ENCODE assay signal across 19 cellular contexts in genomic region chr14:103898711-103899110, GRCh38. TPM values are rescaled to one million over a fixed set of nuclear protein-coding genes. Genes with fewer than 3 reads are reported as not detected.
A peak's percentile ranks its signal among the peaks of the same experiment; 100 is the strongest.
DNase-seq lines count a peak whose midpoint lies in the region; ATAC-seq, FAIRE-seq and TF ChIP-seq lines count a peak whose summit lies in the region.
"Had no signal": no experiment of that assay in that cellular context is flagged by ENCODE, and none has a peak within 500 bp of the region (broad histone marks: within the 10 kb centered on the region; RNA-seq: fewer than 3 reads in every experiment).

No MANE protein-coding gene starts in this region.

- H3K27ac ChIP-seq in OCI-LY7 (ENCODE audit: low read depth, low read length, poor library complexity, severe bottlenecking) (peak overlapping the region; percentile 3), small intestine (ENCODE audit: low read depth in 1 of 2, low read length in 1 of 2) (no peak overlapping the region), sigmoid colon (no peak overlapping the region)
- H3K27ac ChIP-seq: BLaER1 treated with 17β-estradiol and CSF1 and Interleukin-3, amounts not matched to agents 10 nM and 100 nM had no signal

- no TSS peak for BruUV-seq in OCI-LY7 (replicated peaks; lab: Mats Ljungman, UMichigan)

- H3K9me2 ChIP-seq in OCI-LY7 (ENCODE audit: insufficient read depth, low read length): no peaks in the 10 kb centered on the region

- ATAC-seq in left colon: peak; percentile 28
- ATAC-seq: GM12878, HCT116 had no signal

- H3K4me3 ChIP-seq in OCI-LY7 (ENCODE audit: low read depth, low read length, poor library complexity, severe bottlenecking): no peak overlapping the region
- H3K4me3 ChIP-seq in small intestine (ENCODE audit: low read depth in 1 of 2, low read length in 2 of 2): no peak overlapping the region
- H3K4me3 ChIP-seq in sigmoid colon: no peak overlapping the region
- H3K4me3 ChIP-seq: BLaER1 treated with 17β-estradiol and CSF1 and Interleukin-3, amounts not matched to agents 10 nM and 100 nM; GM12878 had no signal

- 0 out of 2 replicates have a peak overlapping the region, but pooled peaks have one; percentile 18 for H3K4me2 ChIP-seq in OCI-LY7 (ENCODE audit: low read length)
- H3K4me2 ChIP-seq: BLaER1 treated with 17β-estradiol and CSF1 and Interleukin-3, amounts not matched to agents 10 nM and 100 nM had no signal

- H4K20me1 ChIP-seq in OCI-LY7 (ENCODE audit: insufficient read depth, low read length): no peaks in the 10 kb centered on the region
- H4K20me1 ChIP-seq: BLaER1 treated with 17β-estradiol and CSF1 and Interleukin-3, amounts not matched to agents 10 nM and 100 nM had no signal

- no peak for TF ChIP-seq CTCF in OCI-LY7 (conservative IDR thresholded peaks at IDR 0.05; ENCODE audit: low read length)
- no peak for TF ChIP-seq CTCF in sigmoid colon (IDR thresholded peaks at IDR 0.05)

- POLR2A ChIA-PET in OCI-LY7 (lab: Charles Lee): no interaction called here

- no peak overlapping the region for H2AFZ ChIP-seq in OCI-LY7 (ENCODE audit: low read length)

- TF ChIP-seq EP300 in sigmoid colon (IDR thresholded peaks at IDR 0.05): no peak

- H3K4me1 ChIP-seq in OCI-LY7 (ENCODE audit: insufficient read depth, low read length, poor library complexity, severe bottlenecking) (peaks cover 11% of the 10 kb centered on the region), small intestine (ENCODE audit: control insufficient read depth in 2 of 2, insufficient read depth in 1 of 2, low read depth in 1 of 2, low read length in 1 of 2) (peaks cover 2 to 16% of the 10 kb centered on the region in 2 donors), sigmoid colon (peaks cover 0 to 16% (median 4%) of the 10 kb centered on the region in 4 donors)

- no peaks in the 10 kb centered on the region for H3K27me3 ChIP-seq in small intestine (ENCODE audit: control insufficient read depth in 2 of 2, insufficient read depth in 2 of 2, low read length in 2 of 2)
- no peaks in the 10 kb centered on the region for H3K27me3 ChIP-seq in sigmoid colon
- H3K27me3 ChIP-seq: BLaER1 treated with 17β-estradiol and CSF1 and Interleukin-3, amounts not matched to agents 10 nM and 100 nM had no signal

- DNase-seq in D341Med (ENCODE audit: low spot score) (peak; percentile 22), OCI-LY7 (ENCODE audit: low spot score) (no peak), left colon (no peak), small intestine (peak; percentile 46), posterior vena cava (ENCODE audit: low spot score) (no peak), sigmoid colon (no peak)
- no peak for DNase-seq in effector CD4-positive, alpha-beta T cell
- DNase-seq: ACHN; CD4-positive, CD25-positive, alpha-beta regulatory T cell; DMS 273 treated with DMSO at 0.1 percent for 48 hours; DMS79; GOT3 had no signal

- H3K36me3 ChIP-seq in OCI-LY7 (ENCODE audit: insufficient read depth, low read length): no peaks in the 10 kb centered on the region
- no peaks in the 10 kb centered on the region for H3K36me3 ChIP-seq in small intestine (ENCODE audit: control insufficient read depth in 2 of 2, insufficient read depth in 2 of 2, low read length in 2 of 2)
- H3K36me3 ChIP-seq in sigmoid colon: no peaks in the 10 kb centered on the region
- H3K36me3 ChIP-seq: BLaER1 treated with 17β-estradiol and CSF1 and Interleukin-3, amounts not matched to agents 10 nM and 100 nM had no signal

- CTCF ChIA-PET in OCI-LY7 (lab: Charles Lee; ENCODE audit: unreplicated experiment): no interaction called here

- 19 to 66% (median 46%) methylated on average over 9 of the region's 9 CpGs for WGBS in small intestine, 3 donors
- WGBS in sigmoid colon, 2 donors: 31 to 75% methylated on average over 9 of the region's 9 CpGs

- no peaks in the 10 kb centered on the region for H3K79me2 ChIP-seq in OCI-LY7 (ENCODE audit: insufficient read depth, low read depth, low read length)

- H3K9me3 ChIP-seq in OCI-LY7 (ENCODE audit: low read length) (no peaks in the 10 kb centered on the region), small intestine (ENCODE audit: control insufficient read depth, low read depth) (no peaks in the 10 kb centered on the region), sigmoid colon (no peaks in the 10 kb centered on the region)

- no peak for FAIRE-seq in small intestine (lab: Jason Lieb, UNC)
- FAIRE-seq: GM12878, GM18507, HTR-8/SVneo had no signal

- intact Hi-C loops in OCI-LY7 (cut with micrococcal nuclease; ENCODE audit: unreplicated experiment): no loop called here
- intact Hi-C loops in left colon (cut with DNase I, micrococcal nuclease): no loop called here
- intact Hi-C loops in posterior vena cava (cut with DNase I): no loop called here
- intact Hi-C loops in sigmoid colon (cut with DNase I): no loop called here

- no peak for TF ChIP-seq POLR2A in sigmoid colon (IDR thresholded peaks at IDR 0.05)

RNA-seq across cellular contexts. Expression of gene TDRD9, which starts 29.5 kb away (rescaled TPM):
- not detected in 2 replicates for total RNA-seq in OCI-LY7 (2014; rRNA removed; shearing (Covaris generic))
- not detected in 2 replicates for total RNA-seq in OCI-LY7 (2022)
- total RNA-seq in left colon: under 1 TPM; 0.22 to 0.24 TPM
- polyA plus RNA-seq in small intestine: under 1 TPM; 0.27 to 0.89 (median 0.54) TPM
- total RNA-seq in posterior vena cava: 1 to 10 TPM in 1 of 2 donors, under 1 TPM in 1; 1.00 to 2.9 TPM
- 1 to 10 TPM in 2 of 4 donors, under 1 TPM in 2; 0.68 to 4.6 (median 2.0) TPM for total RNA-seq in sigmoid colon
- 1 to 10 TPM in 2 of 3 donors, under 1 TPM in 1; 0.58 to 1.2 (median 1.2) TPM for polyA plus RNA-seq in sigmoid colon
- total RNA-seq: A172, G401, GM12878 had no signal

RNA-seq across cellular contexts. Expression of gene RD3L, which starts 43.6 kb away (rescaled TPM):
- not detected in 2 replicates for total RNA-seq in OCI-LY7 (2014; rRNA removed; shearing (Covaris generic))
- total RNA-seq in OCI-LY7 (2022) (not detected in 2 replicates), left colon (not detected), posterior vena cava (not detected), sigmoid colon (not detected)
- polyA plus RNA-seq in small intestine (not detected), sigmoid colon (not detected)
- total RNA-seq: A172; CD4-positive, CD25-positive, alpha-beta regulatory T cell; G401; GM12878 had no signal
- polyA plus RNA-seq: CD4-positive, CD25-positive, alpha-beta regulatory T cell; GM12878 had no signal

RNA-seq across cellular contexts. Expression of gene PPP1R13B, which starts 51.3 kb away (rescaled TPM):
- 8.2 and 9.7 TPM in 2 replicates for total RNA-seq in OCI-LY7 (2014; rRNA removed; shearing (Covaris generic))
- total RNA-seq in OCI-LY7 (2022) (13.1 and 18.9 TPM in 2 replicates), left colon (10 to 100 TPM; 52.9 to 67.2 TPM), posterior vena cava (10 to 100 TPM; 17.8 to 29.6 TPM), sigmoid colon (10 to 100 TPM in 2 of 4 donors, 1 to 10 TPM in 2; 8.6 to 10.5 (median 10.1) TPM)
- polyA plus RNA-seq in small intestine (10 to 100 TPM; 17.8 to 27.7 (median 18.8) TPM), sigmoid colon (10 to 100 TPM in 1 of 3 donors, 1 to 10 TPM in 2; 9.6 to 26.9 (median 9.9) TPM)

Comparison
In these comparisons a context has a peak if more than half of its experiments do, and no peak if none do; other contexts are left out.
1. DNase-seq: peak in D341Med (single experiment) and small intestine (single experiment); none in OCI-LY7 (single experiment), left colon (0 of 2), posterior vena cava (single experiment), sigmoid colon (single experiment) and effector CD4-positive, alpha-beta T cell (single experiment).